Comparison of ENCODE assay signal across 8 cellular contexts in genomic region chr6:28212510-28213212, GRCh38. TPM values are rescaled to one million over a fixed set of nuclear protein-coding genes. Genes with fewer than 3 reads are reported as not detected.
DNase-seq lines count a peak whose midpoint lies in the region; ATAC-seq, FAIRE-seq and TF ChIP-seq lines count a peak whose summit lies in the region.

No MANE protein-coding gene starts in this region.

- in situ Hi-C loops in K562 (cut with MboI): no loop called here

- POLR2A ChIA-PET in K562 (lab: Yijun Ruan, JAX): interaction anchor here (0.7 to 2.3 kb wide), 11 partner anchors 8 to 404 kb away, joined by 3 to 19 read pairs (median 3); no protein-coding TSS in a partner anchor

- H2AFZ ChIP-seq in KMS-11 (ENCODE audit: low read depth) (peak overlapping the region; percentile 78), K562 (ENCODE audit: low read depth, low read length) (peak overlapping the region; percentile 96)

- H3K79me2 ChIP-seq in KMS-11 (ENCODE audit: insufficient read depth, low read depth) (no peaks in the 10 kb centered on the region), K562 (ENCODE audit: control insufficient read depth, insufficient read depth, low read length) (peaks cover 8% of the 10 kb centered on the region)

- H3K9me3 ChIP-seq in Peyer's patch (no peaks in the 10 kb centered on the region), K562 (replicated peaks; ENCODE audit: control insufficient read depth, insufficient read depth, low read depth, low read length) (peaks cover 5% of the 10 kb centered on the region; the same call in 1 of the 2 replicates)

- peak; percentile 84 for TF ChIP-seq EP300 in K562 (IDR thresholded peaks at IDR 0.05; ENCODE audit: low read length)

- no peaks in the 10 kb centered on the region for H4K20me1 ChIP-seq in KMS-11 (ENCODE audit: insufficient read depth)
- H4K20me1 ChIP-seq in K562 (replicated peaks; ENCODE audit: control insufficient read depth, insufficient read depth, low read length): no peaks in the 10 kb centered on the region; the same call in 1 of the 2 replicates

- under 1% methylated on average over 21 of the region's 21 CpGs for WGBS in K562 (ENCODE audit: insufficient coverage, low coverage, missing lambda C conversion rate)

- intact Hi-C loops in K562 (cut with micrococcal nuclease): loop anchor here (2.0 to 10.0 kb wide), 5 partner anchors 50 to 1048 kb away; a partner anchor contains a TSS

- no peaks in the 10 kb centered on the region for H3K4me1 ChIP-seq in KMS-11 (ENCODE audit: low read depth, poor library complexity, severe bottlenecking)
- H3K4me1 ChIP-seq in Peyer's patch: peaks cover 0 to 16% (median 0%) of the 10 kb centered on the region in 4 donors
- H3K4me1 ChIP-seq in K562 (replicated peaks in 1 of 2; ENCODE audit: control insufficient read depth in 2 of 2, insufficient read depth in 2 of 2, low read length in 2 of 2): peaks cover 16 to 23% of the 10 kb centered on the region in 2 experiments

- TF ChIP-seq POLR2A in Peyer's patch (IDR thresholded peaks at IDR 0.05) (no peak), K562 (conservative IDR thresholded peaks at IDR 0.05) (no peak)

- H3K27me3 ChIP-seq in KMS-11 (ENCODE audit: insufficient read depth, low read depth) (no peaks in the 10 kb centered on the region), Peyer's patch (peaks cover 6 to 15% of the 10 kb centered on the region in 2 donors), K562 (ENCODE audit: control insufficient read depth in 2 of 2, insufficient read depth in 2 of 2, low read length in 2 of 2) (no peaks in the 10 kb centered on the region)

- peak; percentile 51 to 60; a peak in 3 of 4 replicates for TF ChIP-seq RAD21 in K562 (CRISPR knock-in tag; conservative IDR thresholded peaks at IDR 0.05 in 1 of 2, IDR thresholded peaks at IDR 0.05 in 1 of 2)

- H3K36me3 ChIP-seq in KMS-11 (ENCODE audit: insufficient read depth) (no peaks in the 10 kb centered on the region), Peyer's patch (no peaks in the 10 kb centered on the region), K562 (ENCODE audit: control insufficient read depth, insufficient read depth, low read length) (no peaks in the 10 kb centered on the region)

- H3K4me2 ChIP-seq in KMS-11: peak overlapping the region; percentile 56
- H3K4me2 ChIP-seq in K562 (ENCODE audit: insufficient read depth, low read length): peak overlapping the region; percentile 86

- peak; percentile 78 for ATAC-seq in K562
- no peak for ATAC-seq in HG03025 (IDR thresholded peaks at IDR 0.05; ENCODE audit: low FRiP score, unreplicated experiment)

- CTCF ChIA-PET in K562 (lab: Yijun Ruan, JAX; ENCODE audit: low intra/inter-chr PET ratio): interaction anchor here (0.6 kb wide), 1 partner anchor 144 kb away, joined by 3 read pairs; no protein-coding TSS in a partner anchor

- H3K27ac ChIP-seq in KMS-11 (peak overlapping the region; percentile 55), Peyer's patch (peak overlapping the region in 2 of 4 donors; percentile 53 to 69), K562 (ENCODE audit: extremely low read depth, low read depth, low read length) (peak overlapping the region; percentile 74)

- BruUV-seq in K562 (replicated peaks; lab: Mats Ljungman, UMichigan): TSS peak; percentile 99

- peak; percentile 84 for DNase-seq in DMS 273 treated with DMSO at 0.1 percent for 48 hours (lab: John Stamatoyannopoulos, UW)
- DNase-seq in GM20000 (ENCODE audit: low spot score): peak; percentile 69
- DNase-seq in Peyer's patch: peak in 2 of 3 donors; percentile 58 to 59
- peak; percentile 80 to 95 (median 82) for DNase-seq in K562 (ENCODE audit: extremely low read depth in 1 of 4, low spot score in 3 of 4)
- DNase-seq in kidney tubule cell (ENCODE audit: low spot score): peak; percentile 91
- peak; percentile 37 for DNase-seq in stimulated activated CD8-positive, alpha-beta memory T cell treated with anti-CD3 and anti-CD28 coated beads, Interleukin-4, amount 100 ng/mL, for 24 hours (ENCODE audit: low read depth)

- peak overlapping the region; percentile 46; the same call in 1 of the 2 replicates for H3K9ac ChIP-seq in KMS-11
- H3K9ac ChIP-seq in K562 (ENCODE audit: insufficient read depth in 1 of 2, low read depth in 2 of 2, low read length in 2 of 2): peak overlapping the region; percentile 70 to 91; a peak in 3 of 4 replicates

- peak; percentile 83 for FAIRE-seq in K562 (lab: Jason Lieb, UNC)

- H3K4me3 ChIP-seq in KMS-11 (IDR thresholded peaks at IDR 0.05; ENCODE audit: insufficient read depth, low read depth, low read length) (no peak overlapping the region), Peyer's patch (peak overlapping the region in 3 of 4 donors; percentile 20 to 51 (median 42)), K562 (peak overlapping the region; percentile 48)

- no peaks in the 10 kb centered on the region for H3K9me1 ChIP-seq in K562 (ENCODE audit: control insufficient read depth, insufficient read depth, low read length)

- peak; percentile 8 for TF ChIP-seq CTCF in GM20000 (IDR thresholded peaks at IDR 0.05; ENCODE audit: extremely low read depth, missing control alignments)
- TF ChIP-seq CTCF in KMS-11 (conservative IDR thresholded peaks at IDR 0.05; ENCODE audit: low read depth, low read length): no peak
- TF ChIP-seq CTCF in Peyer's patch (IDR thresholded peaks at IDR 0.05): peak in 2 of 6 experiments; percentile 18 to 24
- TF ChIP-seq CTCF in K562 (IDR thresholded peaks at IDR 0.05 in 2 of 3, conservative IDR thresholded peaks at IDR 0.05 in 1 of 3; ENCODE audit: insufficient read depth in 2 of 3, low read depth in 1 of 3, low read length in 3 of 3): peak in 2 of 3 experiments; percentile 46 to 55; a peak in 5 of 6 replicates

RNA-seq across cellular contexts. Expression of gene ZSCAN9, which starts 12.4 kb away (rescaled TPM):
- 10 to 100 TPM; 11.9 to 28.9 (median 22.7) TPM for total RNA-seq in Peyer's patch
- total RNA-seq in K562 (2011; cell fraction: chromatin; rRNA removed; ENCODE audit: low replicate concordance): 65.9 and 101 TPM in 2 replicates
- total RNA-seq in K562 (2011; cell fraction: nucleolus; rRNA removed): 43.7 and 45.8 TPM in 2 replicates
- 68.6 and 101 TPM in 2 replicates for total RNA-seq in K562 (2011; cell fraction: nucleoplasm; rRNA removed)
- 18.4 and 19.0 TPM in 2 replicates for total RNA-seq in K562 (2014; rRNA removed)
- total RNA-seq in K562 (2014; rRNA removed; fragmentation: Illumina TruSeq; extraction: Trizol): 31.4 and 37.4 TPM in 2 replicates
- 26.0 and 28.7 TPM in 2 replicates for total RNA-seq in K562 (2015; rRNA removed; fragmentation: Illumina TruSeq; extraction: Trizol)
- total RNA-seq in K562 (2021): 19.0 and 22.3 TPM in 2 replicates
- 48.9 and 59.9 TPM in 2 replicates for polyA plus RNA-seq in K562 (2011; rRNA removed)
- polyA plus RNA-seq in K562 (2011; cell fraction: cytosol; rRNA removed): 16.3 and 40.6 TPM in 2 replicates
- polyA plus RNA-seq in K562 (2011; cell fraction: nucleus; rRNA removed): 55.3 and 65.2 TPM in 2 replicates
- 15.5 and 25.6 TPM in 2 replicates for polyA plus RNA-seq in K562 (2012)
- polyA plus RNA-seq in K562 (2014; fragmentation: Illumina TruSeq; extraction: Trizol): 31.8 and 32.5 TPM in 2 replicates
- polyA plus RNA-seq in K562 (2014; fragmentation: Nextera tagmentation; extraction: Ambion mirVana): 10 to 100 TPM; 18.8 to 20.0 TPM
- polyA plus RNA-seq in K562 (2014; rRNA removed): 30.4 and 35.2 TPM in 2 replicates
- 49.6 and 64.4 TPM in 2 replicates for polyA minus RNA-seq in K562 (2011; rRNA and poly(A)+ RNA removed)
- polyA minus RNA-seq in K562 (2011; cell fraction: cytosol; rRNA and poly(A)+ RNA removed): 10.6 and 10.9 TPM in 2 replicates
- 28.3 and 55.3 TPM in 2 replicates for polyA minus RNA-seq in K562 (2011; cell fraction: nucleus; rRNA and poly(A)+ RNA removed)

RNA-seq across cellular contexts. Expression of gene ZKSCAN4, which starts 39.4 kb away (rescaled TPM):
- total RNA-seq in Peyer's patch (1 to 10 TPM; 4.4 to 9.6 (median 5.9) TPM), K562 (2014; rRNA removed) (3.8 and 4.7 TPM in 2 replicates), K562 (2014; rRNA removed; fragmentation: Illumina TruSeq; extraction: Trizol) (5.0 and 5.9 TPM in 2 replicates), K562 (2015; rRNA removed; fragmentation: Illumina TruSeq; extraction: Trizol) (5.3 and 6.4 TPM in 2 replicates), K562 (2021) (4.2 and 5.1 TPM in 2 replicates)
- total RNA-seq in K562 (2011; cell fraction: chromatin; rRNA removed; ENCODE audit: low replicate concordance): 4.0 and 6.2 TPM in 2 replicates
- total RNA-seq in K562 (2011; cell fraction: nucleolus; rRNA removed): 4.7 and 5.1 TPM in 2 replicates
- total RNA-seq in K562 (2011; cell fraction: nucleoplasm; rRNA removed): 3.3 and 4.5 TPM in 2 replicates
- polyA plus RNA-seq in K562 (2011; rRNA removed) (4.6 and 5.3 TPM in 2 replicates), K562 (2014; fragmentation: Illumina TruSeq; extraction: Trizol) (4.9 and 5.0 TPM in 2 replicates), K562 (2014; fragmentation: Nextera tagmentation; extraction: Ambion mirVana) (1 to 10 TPM; 1.2 to 1.6 TPM), K562 (2014; rRNA removed) (4.1 and 4.7 TPM in 2 replicates)
- 1.4 and 2.2 TPM in 2 replicates for polyA plus RNA-seq in K562 (2011; cell fraction: cytosol; rRNA removed)
- 4.4 and 4.9 TPM in 2 replicates for polyA plus RNA-seq in K562 (2011; cell fraction: nucleus; rRNA removed)
- polyA plus RNA-seq in K562 (2012): 3.3 and 3.6 TPM in 2 replicates
- polyA minus RNA-seq in K562 (2011; rRNA and poly(A)+ RNA removed): 5.1 and 8.8 TPM in 2 replicates
- polyA minus RNA-seq in K562 (2011; cell fraction: cytosol; rRNA and poly(A)+ RNA removed): 2.2 and 2.8 TPM in 2 replicates
- 3.0 and 4.8 TPM in 2 replicates for polyA minus RNA-seq in K562 (2011; cell fraction: nucleus; rRNA and poly(A)+ RNA removed)

RNA-seq across cellular contexts. Expression of gene NKAPL, which starts 46.4 kb away (rescaled TPM):
- total RNA-seq in Peyer's patch: not detected
- total RNA-seq in K562 (2011; cell fraction: chromatin; rRNA removed; ENCODE audit: low replicate concordance): not detected in 2 replicates
- total RNA-seq in K562 (2011; cell fraction: nucleolus; rRNA removed): not detected in 2 replicates
- total RNA-seq in K562 (2011; cell fraction: nucleoplasm; rRNA removed): not detected in 2 replicates
- total RNA-seq in K562 (2014; rRNA removed): not detected in 2 replicates
- total RNA-seq in K562 (2014; rRNA removed; fragmentation: Illumina TruSeq; extraction: Trizol): not detected in 2 replicates
- total RNA-seq in K562 (2015; rRNA removed; fragmentation: Illumina TruSeq; extraction: Trizol): not detected in 2 replicates
- total RNA-seq in K562 (2021): not detected in 2 replicates
- not detected in 2 replicates for polyA plus RNA-seq in K562 (2011; rRNA removed)
- polyA plus RNA-seq in K562 (2011; cell fraction: cytosol; rRNA removed): not detected in 2 replicates
- not detected in 2 replicates for polyA plus RNA-seq in K562 (2011; cell fraction: nucleus; rRNA removed)
- polyA plus RNA-seq in K562 (2012): 0.06 TPM in 1 of 2 replicates, not detected in the other
- polyA plus RNA-seq in K562 (2014; fragmentation: Illumina TruSeq; extraction: Trizol): not detected in 2 replicates
- polyA plus RNA-seq in K562 (2014; fragmentation: Nextera tagmentation; extraction: Ambion mirVana): not detected
- not detected in 2 replicates for polyA plus RNA-seq in K562 (2014; rRNA removed)
- polyA minus RNA-seq in K562 (2011; rRNA and poly(A)+ RNA removed): not detected in 2 replicates
- not detected in 2 replicates for polyA minus RNA-seq in K562 (2011; cell fraction: cytosol; rRNA and poly(A)+ RNA removed)
- not detected in 2 replicates for polyA minus RNA-seq in K562 (2011; cell fraction: nucleus; rRNA and poly(A)+ RNA removed)

RNA-seq across cellular contexts. Expression of gene ZSCAN26, which starts 54.3 kb away (rescaled TPM):
- total RNA-seq in Peyer's patch (10 to 100 TPM; 19.1 to 34.7 (median 20.2) TPM), K562 (2014; rRNA removed) (5.4 and 5.9 TPM in 2 replicates), K562 (2014; rRNA removed; fragmentation: Illumina TruSeq; extraction: Trizol) (10.5 and 10.7 TPM in 2 replicates), K562 (2015; rRNA removed; fragmentation: Illumina TruSeq; extraction: Trizol) (10.7 and 11.0 TPM in 2 replicates), K562 (2021) (6.1 and 6.9 TPM in 2 replicates)
- total RNA-seq in K562 (2011; cell fraction: chromatin; rRNA removed; ENCODE audit: low replicate concordance): 33.0 and 48.0 TPM in 2 replicates
- total RNA-seq in K562 (2011; cell fraction: nucleolus; rRNA removed): 7.7 and 9.1 TPM in 2 replicates
- total RNA-seq in K562 (2011; cell fraction: nucleoplasm; rRNA removed): 11.8 and 13.1 TPM in 2 replicates
- polyA plus RNA-seq in K562 (2011; rRNA removed) (14.2 and 14.6 TPM in 2 replicates), K562 (2014; fragmentation: Illumina TruSeq; extraction: Trizol) (12.2 and 12.4 TPM in 2 replicates), K562 (2014; fragmentation: Nextera tagmentation; extraction: Ambion mirVana) (10 to 100 TPM in 1 of 2 experiments, 1 to 10 TPM in 1; 7.3 to 12.8 TPM), K562 (2014; rRNA removed) (6.4 and 8.4 TPM in 2 replicates)
- 2.7 and 6.0 TPM in 2 replicates for polyA plus RNA-seq in K562 (2011; cell fraction: cytosol; rRNA removed)
- 25.1 and 33.9 TPM in 2 replicates for polyA plus RNA-seq in K562 (2011; cell fraction: nucleus; rRNA removed)
- 7.0 and 10.4 TPM in 2 replicates for polyA plus RNA-seq in K562 (2012)
- 19.5 and 25.0 TPM in 2 replicates for polyA minus RNA-seq in K562 (2011; rRNA and poly(A)+ RNA removed)
- 2.3 and 3.2 TPM in 2 replicates for polyA minus RNA-seq in K562 (2011; cell fraction: cytosol; rRNA and poly(A)+ RNA removed)
- 7.3 and 16.6 TPM in 2 replicates for polyA minus RNA-seq in K562 (2011; cell fraction: nucleus; rRNA and poly(A)+ RNA removed)

Comparison
In these comparisons a context has a peak if more than half of its experiments do, and no peak if none do; other contexts are left out.
1. DNase-seq: peak in every context shown above with its lines; median percentile 91 in kidney tubule cell; 84 in DMS 273 treated with DMSO at 0.1 percent for 48 hours; 82 in K562; 69 in GM20000; 58 in Peyer's patch; 37 in stimulated activated CD8-positive, alpha-beta memory T cell treated with anti-CD3 and anti-CD28 coated beads, Interleukin-4, amount 100 ng/mL, for 24 hours.